16 cellular contexts compared by ENCODE assay signal in the genomic region with DNA sequence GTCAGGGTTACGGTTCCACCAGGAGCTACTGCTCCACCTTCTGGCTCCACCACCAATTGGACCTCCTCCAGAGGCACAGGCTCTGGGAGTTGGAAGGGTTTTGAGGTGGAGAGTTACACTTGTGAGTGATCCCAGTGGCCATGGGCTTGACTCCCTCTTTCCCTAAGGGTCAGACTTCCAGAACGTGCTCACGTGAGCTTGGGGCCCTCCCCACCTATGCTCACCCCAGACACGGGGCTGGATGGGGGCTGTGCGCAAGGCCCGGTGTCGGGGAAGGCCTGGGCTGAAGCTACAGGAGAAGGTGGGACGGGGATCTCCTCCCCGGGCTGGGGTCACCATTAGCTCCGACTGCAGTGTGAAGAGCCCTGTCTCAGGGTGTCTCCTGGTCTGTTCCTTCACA. TPM values are rescaled to one million over a fixed set of nuclear protein-coding genes. Genes with fewer than 3 reads are reported as not detected.
A peak's percentile ranks its signal among the peaks of the same experiment; 100 is the strongest.
DNase-seq lines count a peak whose midpoint lies in the region; ATAC-seq and TF ChIP-seq lines count a peak whose summit lies in the region.
"Had no signal": no experiment of that assay in that cellular context is flagged by ENCODE, and none has a peak within 500 bp of the region (broad histone marks: within the 10 kb centered on the region; RNA-seq: fewer than 3 reads in every experiment).

No MANE protein-coding gene starts in this region.

- H3K36me3 Mint-ChIP-seq in activated CD4-positive, alpha-beta T cell treated with anti-CD3 and anti-CD28 coated beads, Interleukin-2, amount 10 ng/mL, durations not matched to agents 24 days and 14 days (ENCODE audit: low read depth), result peaks cover 67% of the 10 kb centered on the region

- 73 to 78% methylated on average over 1 to 2 of the region's 10 CpGs for WGBS in esophagus squamous epithelium, 2 donors
- WGBS in spleen, 5 donors, result 89 to 95% (median 93%) methylated on average over 8 to 10 of the region's 10 CpGs

- no peak overlapping the region for H3K4me2 ChIP-seq in OCI-LY7 (ENCODE audit: low read length)

- POLR2A ChIA-PET in OCI-LY7 (lab: Charles Lee), result no interaction called here

- H3K27ac ChIP-seq in WERI-Rb-1 (peak overlapping the region; percentile 25; the same call in 1 of the 2 replicates), esophagus squamous epithelium (peak overlapping the region; percentile 14 to 99 (median 46)), spleen (peak overlapping the region in 7 of 8 donors; percentile 22 to 100 (median 98)), OCI-LY7 (ENCODE audit: low read depth, low read length, poor library complexity, severe bottlenecking) (no peak overlapping the region)
- H3K27ac ChIP-seq: brain microvascular endothelial cell, pancreas had no signal

- H3K27me3 Mint-ChIP-seq in activated CD4-positive, alpha-beta T cell treated with anti-CD3 and anti-CD28 coated beads, Interleukin-2, amount 10 ng/mL, durations not matched to agents 24 days and 14 days, result no peaks in the 10 kb centered on the region
- H3K27me3 Mint-ChIP-seq: type B pancreatic cell had no signal

- H3K4me3 ChIP-seq in WERI-Rb-1 (ENCODE audit: low read depth, low read length), result no peak overlapping the region
- H3K4me3 ChIP-seq in esophagus squamous epithelium, result no peak overlapping the region
- H3K4me3 ChIP-seq in spleen, result no peak overlapping the region
- no peak overlapping the region for H3K4me3 ChIP-seq in OCI-LY7 (ENCODE audit: low read depth, low read length, poor library complexity, severe bottlenecking)
- H3K4me3 ChIP-seq: pancreas had no signal

- no peaks in the 10 kb centered on the region for H3K27me3 ChIP-seq in WERI-Rb-1 (ENCODE audit: insufficient read depth, low read depth, severe bottlenecking)
- no peaks in the 10 kb centered on the region for H3K27me3 ChIP-seq in esophagus squamous epithelium
- H3K27me3 ChIP-seq in spleen (replicated peaks in 1 of 7), result no peaks in the 10 kb centered on the region
- H3K27me3 ChIP-seq: brain microvascular endothelial cell, pancreas had no signal

- TF ChIP-seq POLR2A in esophagus squamous epithelium (IDR thresholded peaks at IDR 0.05), result no peak
- TF ChIP-seq POLR2A in spleen (IDR thresholded peaks at IDR 0.05), result no peak

- BruUV-seq in OCI-LY7 (replicated peaks; lab: Mats Ljungman, UMichigan), result no TSS peak

- H2AFZ ChIP-seq in OCI-LY7 (ENCODE audit: low read length), result no peak overlapping the region

- ATAC-seq in HG02623 (IDR thresholded peaks at IDR 0.05; ENCODE audit: unreplicated experiment), result no peak
- ATAC-seq: pancreas had no signal

- H3K4me3 Mint-ChIP-seq in activated CD4-positive, alpha-beta T cell treated with anti-CD3 and anti-CD28 coated beads, Interleukin-2, amount 10 ng/mL, durations not matched to agents 24 days and 14 days, result no peak overlapping the region
- H3K4me3 Mint-ChIP-seq: type B pancreatic cell had no signal

- CTCF ChIA-PET in OCI-LY7 (lab: Charles Lee; ENCODE audit: unreplicated experiment), result no interaction called here

- no peaks in the 10 kb centered on the region for H4K20me1 ChIP-seq in OCI-LY7 (ENCODE audit: insufficient read depth, low read length)

- H3K27ac Mint-ChIP-seq in activated CD4-positive, alpha-beta T cell treated with anti-CD3 and anti-CD28 coated beads, Interleukin-2, amount 10 ng/mL, durations not matched to agents 24 days and 14 days, result peak overlapping the region; percentile 54
- H3K27ac Mint-ChIP-seq: type B pancreatic cell had no signal

- H3K4me1 ChIP-seq in esophagus squamous epithelium (peaks cover 10 to 74% (median 40%) of the 10 kb centered on the region in 3 donors), spleen (peaks cover 24 to 91% (median 65%) of the 10 kb centered on the region in 6 donors), OCI-LY7 (ENCODE audit: insufficient read depth, low read length, poor library complexity, severe bottlenecking) (peaks cover 31% of the 10 kb centered on the region)

- H3K9me2 ChIP-seq in OCI-LY7 (ENCODE audit: insufficient read depth, low read length), result no peaks in the 10 kb centered on the region

- H3K9me3 Mint-ChIP-seq in activated CD4-positive, alpha-beta T cell treated with anti-CD3 and anti-CD28 coated beads, Interleukin-2, amount 10 ng/mL, durations not matched to agents 24 days and 14 days, result no peaks in the 10 kb centered on the region
- H3K9me3 Mint-ChIP-seq: type B pancreatic cell had no signal

- intact Hi-C loops in activated CD4-positive, alpha-beta T cell treated with anti-CD3 and anti-CD28 coated beads, Interleukin-2, amount 10 ng/mL, durations not matched to agents 24 days and 14 days (cut with micrococcal nuclease), result no loop called here
- intact Hi-C loops in esophagus squamous epithelium (cut with DNase I), result no loop called here
- intact Hi-C loops in spleen (cut with DNase I; ENCODE audit: low total_unique reads), result no loop called here
- intact Hi-C loops in OCI-LY7 (cut with micrococcal nuclease; ENCODE audit: unreplicated experiment), result no loop called here

- no peak for TF ChIP-seq CTCF in WERI-Rb-1 (IDR thresholded peaks at IDR 0.05; ENCODE audit: low read depth, low read length)
- no peak for TF ChIP-seq CTCF in esophagus squamous epithelium (IDR thresholded peaks at IDR 0.05)
- no peak for TF ChIP-seq CTCF in spleen (IDR thresholded peaks at IDR 0.05 in 8 of 11, conservative IDR thresholded peaks at IDR 0.05 in 3 of 11)
- no peak for TF ChIP-seq CTCF in OCI-LY7 (conservative IDR thresholded peaks at IDR 0.05; ENCODE audit: low read length)

- DNase-seq in activated CD4-positive, alpha-beta T cell treated with anti-CD3 and anti-CD28 coated beads, Interleukin-2, amount 10 ng/mL, durations not matched to agents 24 days and 14 days, result no peak
- DNase-seq in activated CD4-positive, alpha-beta T cell treated with anti-CD3 and anti-CD28 coated beads, Interleukin-2, amount 50 U/mL, for 1 hour, result no peak
- no peak for DNase-seq in WERI-Rb-1
- DNase-seq in esophagus squamous epithelium (lab: John Stamatoyannopoulos, UW), result no peak
- DNase-seq in spleen, result no peak
- DNase-seq in OCI-LY7 (ENCODE audit: low spot score), result no peak
- no peak for DNase-seq in NCI-H2029 (lab: John Stamatoyannopoulos, UW)
- DNase-seq: brain microvascular endothelial cell; GF-D8; NCI-H2081 treated with DMSO at 0.1 percent for 48 hours; NCI-H82; stimulated activated CD4-positive, alpha-beta T cell treated with anti-CD3 and anti-CD28 coated beads, Interleukin-15, amount 100 ng/mL, for 24 hours; T-helper 2 cell had no signal

- H3K36me3 ChIP-seq in WERI-Rb-1 (peaks cover 66% of the 10 kb centered on the region), esophagus squamous epithelium (peaks cover 12 to 67% (median 19%) of the 10 kb centered on the region in 3 donors), spleen (peaks cover 0 to 79% (median 54%) of the 10 kb centered on the region in 6 donors), OCI-LY7 (ENCODE audit: insufficient read depth, low read length) (peaks cover 53% of the 10 kb centered on the region)
- H3K36me3 ChIP-seq: pancreas had no signal

- peaks cover 48% of the 10 kb centered on the region for H3K4me1 Mint-ChIP-seq in activated CD4-positive, alpha-beta T cell treated with anti-CD3 and anti-CD28 coated beads, Interleukin-2, amount 10 ng/mL, durations not matched to agents 24 days and 14 days

- H3K9me3 ChIP-seq in WERI-Rb-1 (ENCODE audit: severe bottlenecking) (no peaks in the 10 kb centered on the region), esophagus squamous epithelium (no peaks in the 10 kb centered on the region), spleen (no peaks in the 10 kb centered on the region), OCI-LY7 (ENCODE audit: low read length) (no peaks in the 10 kb centered on the region)
- H3K9me3 ChIP-seq: pancreas had no signal

- no peaks in the 10 kb centered on the region; the same call in 1 of the 2 replicates for H3K79me2 ChIP-seq in OCI-LY7 (ENCODE audit: insufficient read depth, low read depth, low read length)

RNA-seq across cellular contexts. Expression of gene AGER, which starts 1.4 kb away (rescaled TPM):
- 20.7 and 24.1 TPM in 2 replicates for total RNA-seq in activated CD4-positive, alpha-beta T cell treated with anti-CD3 and anti-CD28 coated beads, Interleukin-2, amount 10 ng/mL, durations not matched to agents 24 days and 14 days
- total RNA-seq in esophagus squamous epithelium (1 to 10 TPM in 3 of 4 donors, under 1 TPM in 1; 0.59 to 1.7 (median 1.4) TPM), spleen (10 to 100 TPM in 6 of 7 donors, 1 to 10 TPM in 1; 7.4 to 32.9 (median 21.3) TPM), OCI-LY7 (2022) (26.9 and 29.9 TPM in 2 replicates)
- 10 to 100 TPM; 24.1 to 50.9 (median 38.0) TPM for polyA plus RNA-seq in spleen
- total RNA-seq in OCI-LY7 (2014; rRNA removed; shearing (Covaris generic)), result 6.6 and 6.7 TPM in 2 replicates

RNA-seq across cellular contexts. Expression of gene RNF5, which starts 4.4 kb away (rescaled TPM):
- 59.9 and 62.6 TPM in 2 replicates for total RNA-seq in activated CD4-positive, alpha-beta T cell treated with anti-CD3 and anti-CD28 coated beads, Interleukin-2, amount 10 ng/mL, durations not matched to agents 24 days and 14 days
- 10 to 100 TPM; 20.8 to 59.0 (median 40.8) TPM for total RNA-seq in esophagus squamous epithelium
- total RNA-seq in spleen, result 10 to 100 TPM; 36.0 to 70.3 (median 46.0) TPM
- polyA plus RNA-seq in spleen, result 10 to 100 TPM; 52.2 to 77.8 (median 69.9) TPM
- 51.3 and 59.9 TPM in 2 replicates for total RNA-seq in OCI-LY7 (2014; rRNA removed; shearing (Covaris generic))
- total RNA-seq in OCI-LY7 (2022), result 50.6 and 56.1 TPM in 2 replicates

RNA-seq across cellular contexts. Expression of gene AGPAT1, which starts 6.7 kb away (rescaled TPM):
- 31.4 and 32.6 TPM in 2 replicates for total RNA-seq in activated CD4-positive, alpha-beta T cell treated with anti-CD3 and anti-CD28 coated beads, Interleukin-2, amount 10 ng/mL, durations not matched to agents 24 days and 14 days
- total RNA-seq in esophagus squamous epithelium, result 10 to 100 TPM; 17.6 to 34.0 (median 19.1) TPM
- 10 to 100 TPM; 27.9 to 39.7 (median 35.6) TPM for total RNA-seq in spleen
- 10 to 100 TPM; 13.6 to 23.3 (median 18.4) TPM for polyA plus RNA-seq in spleen
- 18.0 and 24.5 TPM in 2 replicates for total RNA-seq in OCI-LY7 (2014; rRNA removed; shearing (Covaris generic))
- 28.1 and 30.1 TPM in 2 replicates for total RNA-seq in OCI-LY7 (2022)

RNA-seq across cellular contexts. Expression of gene PBX2, which starts 7.4 kb away (rescaled TPM):
- total RNA-seq in activated CD4-positive, alpha-beta T cell treated with anti-CD3 and anti-CD28 coated beads, Interleukin-2, amount 10 ng/mL, durations not matched to agents 24 days and 14 days, result 88.1 and 92.7 TPM in 2 replicates
- total RNA-seq in esophagus squamous epithelium (10 to 100 TPM; 27.1 to 40.2 (median 28.9) TPM), spleen (100 to 1,000 TPM in 4 of 7 donors, 10 to 100 TPM in 3; 77.6 to 160 (median 130) TPM), OCI-LY7 (2022) (77.3 and 80.5 TPM in 2 replicates)
- polyA plus RNA-seq in spleen, result 10 to 100 TPM; 29.6 to 85.2 (median 41.2) TPM
- total RNA-seq in OCI-LY7 (2014; rRNA removed; shearing (Covaris generic)), result 23.1 and 23.7 TPM in 2 replicates

RNA-seq across cellular contexts. Expression of gene GPSM3, which starts 9.8 kb away (rescaled TPM):
- 81.1 and 82.4 TPM in 2 replicates for total RNA-seq in activated CD4-positive, alpha-beta T cell treated with anti-CD3 and anti-CD28 coated beads, Interleukin-2, amount 10 ng/mL, durations not matched to agents 24 days and 14 days
- total RNA-seq in esophagus squamous epithelium (10 to 100 TPM in 2 of 4 donors, 1 to 10 TPM in 2; 1.6 to 14.1 (median 6.5) TPM), spleen (100 to 1,000 TPM; 140 to 215 (median 187) TPM), OCI-LY7 (2022) (99.9 and 100 TPM in 2 replicates)
- 100 to 1,000 TPM; 202 to 263 (median 233) TPM for polyA plus RNA-seq in spleen
- 94.4 and 101 TPM in 2 replicates for total RNA-seq in OCI-LY7 (2014; rRNA removed; shearing (Covaris generic))
